15 cellular contexts compared by ENCODE assay signal in genomic region chr3:8183627-8184026, GRCh38.
DNase-seq lines count a peak whose midpoint lies in the region; ATAC-seq and TF ChIP-seq lines count a peak whose summit lies in the region.
"Had no signal": no experiment of that assay in that cellular context is flagged by ENCODE, and none has a peak within 500 bp of the region (broad histone marks: within the 10 kb centered on the region; RNA-seq: fewer than 3 reads in every experiment).

No MANE protein-coding gene starts in this region.

- H3K4me1 ChIP-seq in tibial artery, result no peaks in the 10 kb centered on the region
- H3K4me1 ChIP-seq: breast epithelium had no signal

- no peaks in the 10 kb centered on the region for H3K27me3 ChIP-seq in tibial artery
- H3K27me3 ChIP-seq: breast epithelium, heart right ventricle had no signal

- peak; percentile 88 for ATAC-seq in GM18517 (IDR thresholded peaks at IDR 0.05; ENCODE audit: unreplicated experiment)
- ATAC-seq in GM19463 (IDR thresholded peaks at IDR 0.05; ENCODE audit: unreplicated experiment), result peak; percentile 98
- peak; percentile 95 for ATAC-seq in HG03103 (IDR thresholded peaks at IDR 0.05; ENCODE audit: low read depth, unreplicated experiment)
- ATAC-seq: heart right ventricle had no signal

- H3K9me3 ChIP-seq in tibial artery, result no peaks in the 10 kb centered on the region
- H3K9me3 ChIP-seq: breast epithelium, heart right ventricle had no signal

- no peak overlapping the region for H3K27ac ChIP-seq in tibial artery
- H3K27ac ChIP-seq: breast epithelium, heart right ventricle had no signal

- DNase-seq in OCI-M1 (lab: John Stamatoyannopoulos, UW) (peak; percentile 74), SHP77 treated with DMSO at 0.1 percent for 48 hours (lab: John Stamatoyannopoulos, UW) (no peak), NCI-H524 (lab: John Stamatoyannopoulos, UW) (no peak), tibial artery (no peak), amniotic stem cell (lab: John Stamatoyannopoulos, UW) (no peak)
- DNase-seq: activated CD4-positive, alpha-beta T cell treated with anti-CD3 and anti-CD28 coated beads for 48 hours; activated effector memory CD4-positive, alpha-beta T cell treated with Interleukin-2 at 50 U/mL for 16 hours; heart right ventricle; midbrain; NCI-H1694 treated with DMSO at 0.1 percent for 48 hours; posterior cingulate gyrus had no signal

- intact Hi-C loops in tibial artery (cut with DNase I; ENCODE audit: low total_unique reads), result no loop called here

- no peak overlapping the region for H3K4me3 ChIP-seq in tibial artery
- H3K4me3 ChIP-seq: breast epithelium, heart right ventricle had no signal

- TF ChIP-seq CTCF in tibial artery (IDR thresholded peaks at IDR 0.05), result no peak

- no peaks in the 10 kb centered on the region for H3K36me3 ChIP-seq in tibial artery
- H3K36me3 ChIP-seq: breast epithelium, heart right ventricle had no signal
